In genomic region chr5:18393546-18393945, GRCh38 we compare ENCODE assay signal across 10 cellular contexts.
DNase-seq lines count a peak whose midpoint lies in the region; ATAC-seq lines count a peak whose summit lies in the region.
"Had no signal": no experiment of that assay in that cellular context is flagged by ENCODE, and none has a peak within 500 bp of the region (broad histone marks: within the 10 kb centered on the region; RNA-seq: fewer than 3 reads in every experiment).

No MANE protein-coding gene starts in this region.

- POLR2A ChIA-PET in activated CD4-positive, alpha-beta memory T cell treated with anti-CD3 and anti-CD28 coated beads, Interleukin-2, amount 10 ng/mL, durations not matched to agents 7 days and 5 days (lab: Charles Lee), result no interaction called here

- no peaks in the 10 kb centered on the region for H3K9me3 ChIP-seq in neuron (ENCODE audit: low read length)

- no peak overlapping the region for H3K4me3 Mint-ChIP-seq in activated CD4-positive, alpha-beta memory T cell treated with anti-CD3 and anti-CD28 coated beads, Interleukin-2, amount 10 ng/mL, durations not matched to agents 7 days and 5 days
- H3K4me3 Mint-ChIP-seq: activated CD4-positive, alpha-beta T cell treated with anti-CD3 and anti-CD28 coated beads, Interleukin-2, amount 10 ng/mL, durations not matched to agents 24 days and 14 days had no signal

- H2AFZ ChIP-seq in neuron (ENCODE audit: low read depth, low read length), result peak overlapping the region; percentile 23

- H3K4me1 Mint-ChIP-seq in activated CD4-positive, alpha-beta memory T cell treated with anti-CD3 and anti-CD28 coated beads, Interleukin-2, amount 10 ng/mL, durations not matched to agents 7 days and 5 days, result no peaks in the 10 kb centered on the region
- H3K4me1 Mint-ChIP-seq: activated CD4-positive, alpha-beta T cell treated with anti-CD3 and anti-CD28 coated beads, Interleukin-2, amount 10 ng/mL, durations not matched to agents 24 days and 14 days had no signal

- no peaks in the 10 kb centered on the region for H3K27me3 ChIP-seq in neuron (ENCODE audit: insufficient read depth, low read length)

- H3K27ac Mint-ChIP-seq in activated CD4-positive, alpha-beta memory T cell treated with anti-CD3 and anti-CD28 coated beads, Interleukin-2, amount 10 ng/mL, durations not matched to agents 7 days and 5 days, result no peak overlapping the region
- H3K27ac Mint-ChIP-seq: activated CD4-positive, alpha-beta T cell treated with anti-CD3 and anti-CD28 coated beads, Interleukin-2, amount 10 ng/mL, durations not matched to agents 24 days and 14 days had no signal

- H3K36me3 ChIP-seq in neuron (ENCODE audit: insufficient read depth, low read length), result no peaks in the 10 kb centered on the region

- peaks cover 42% of the 10 kb centered on the region for H3K4me1 ChIP-seq in neuron (ENCODE audit: insufficient read depth, low read length)

- H3K36me3 Mint-ChIP-seq in activated CD4-positive, alpha-beta memory T cell treated with anti-CD3 and anti-CD28 coated beads, Interleukin-2, amount 10 ng/mL, durations not matched to agents 7 days and 5 days (ENCODE audit: low read depth), result no peaks in the 10 kb centered on the region

- CTCF ChIA-PET in activated CD4-positive, alpha-beta memory T cell treated with anti-CD3 and anti-CD28 coated beads, Interleukin-2, amount 10 ng/mL, durations not matched to agents 7 days and 5 days (lab: Charles Lee), result no interaction called here

- H3K9me3 Mint-ChIP-seq in activated CD4-positive, alpha-beta memory T cell treated with anti-CD3 and anti-CD28 coated beads, Interleukin-2, amount 10 ng/mL, durations not matched to agents 7 days and 5 days, result no peaks in the 10 kb centered on the region
- H3K9me3 Mint-ChIP-seq: activated CD4-positive, alpha-beta T cell treated with anti-CD3 and anti-CD28 coated beads, Interleukin-2, amount 10 ng/mL, durations not matched to agents 24 days and 14 days had no signal

- peak; percentile 6 for ATAC-seq in GM18511 (IDR thresholded peaks at IDR 0.05; ENCODE audit: unreplicated experiment)

- no peak overlapping the region for H3K4me3 ChIP-seq in neuron (ENCODE audit: low read length)
- H3K4me3 ChIP-seq: K562 had no signal

- no peaks in the 10 kb centered on the region for H3K27me3 Mint-ChIP-seq in activated CD4-positive, alpha-beta memory T cell treated with anti-CD3 and anti-CD28 coated beads, Interleukin-2, amount 10 ng/mL, durations not matched to agents 7 days and 5 days
- H3K27me3 Mint-ChIP-seq: activated CD4-positive, alpha-beta T cell treated with anti-CD3 and anti-CD28 coated beads, Interleukin-2, amount 10 ng/mL, durations not matched to agents 24 days and 14 days had no signal

- peak; percentile 27 for DNase-seq in M059J (ENCODE audit: low read depth)
- peak; percentile 23 for DNase-seq in cerebellum (ENCODE audit: low spot score)
- DNase-seq in NCI-H2107 treated with DMSO at 0.1 percent for 48 hours (lab: John Stamatoyannopoulos, UW; ENCODE audit: unreplicated experiment), result no peak
- DNase-seq in activated CD4-positive, alpha-beta memory T cell treated with anti-CD3 and anti-CD28 coated beads, Interleukin-2, amount 10 ng/mL, durations not matched to agents 7 days and 5 days, result no peak
- no peak for DNase-seq in HK-2 (ENCODE audit: unreplicated experiment)
- DNase-seq: NCI-H187 had no signal

Comparison
In these comparisons a context has a peak if more than half of its experiments do, and no peak if none do; other contexts are left out.
1. DNase-seq: peak in M059J (single experiment) and cerebellum (single experiment); none in NCI-H2107 treated with DMSO at 0.1 percent for 48 hours (single experiment), activated CD4-positive, alpha-beta memory T cell treated with anti-CD3 and anti-CD28 coated beads, Interleukin-2, amount 10 ng/mL, durations not matched to agents 7 days and 5 days (single experiment) and HK-2 (single experiment).